ENCODE assay signal across 26 cellular contexts in the genomic region with DNA sequence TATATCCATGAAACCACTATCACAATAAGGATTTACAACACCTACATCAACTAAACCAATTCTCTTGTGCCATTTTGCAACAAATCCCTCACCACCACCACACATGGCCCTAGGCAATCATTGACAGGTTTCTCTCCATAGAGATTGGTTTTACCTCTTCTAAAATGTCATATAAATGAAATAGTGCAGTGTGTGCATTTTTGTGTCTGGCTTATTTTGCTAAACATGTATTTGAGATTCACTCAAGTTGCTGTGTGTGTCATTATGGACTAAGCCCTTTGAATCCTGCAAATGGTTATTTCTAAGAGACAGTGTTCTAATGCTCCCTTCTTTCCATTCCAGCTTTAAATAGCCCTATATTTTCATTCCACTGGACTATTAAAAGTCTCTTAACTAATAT.
"Had no signal": no experiment of that assay in that cellular context is flagged by ENCODE, and none has a peak within 500 bp of the region (broad histone marks: within the 10 kb centered on the region; RNA-seq: fewer than 3 reads in every experiment).

No MANE protein-coding gene starts in this region.

- H3K27ac ChIP-seq: stomach, suprapubic skin, testis, thoracic aorta, thyroid gland, tibial artery, tibial nerve, upper lobe of left lung, upper lobe of right lung, uterus, vagina had no signal

- H3K27me3 ChIP-seq: stomach, suprapubic skin, testis, thyroid gland, tibial artery, tibial nerve, upper lobe of left lung, upper lobe of right lung, uterus, vagina had no signal

- ATAC-seq: stimulated activated effector memory CD8-positive, alpha-beta T cell treated with anti-CD3 and anti-CD28 coated beads, Interleukin-12 subunit alpha, Interleukin-12 subunit beta, amount 100 ng/mL, for 72 hours; stimulated activated memory B cell treated with anti-CD40 and anti-IgM and Interleukin-4, amounts not matched to agents 10 μg/mL and 1 μg/mL and 100 μg/mL, for 72 hours; stimulated activated naive B cell treated with anti-CD40 and anti-IgM and Interleukin-4, amounts not matched to agents 10 μg/mL and 1 μg/mL and 100 μg/mL, for 72 hours; stimulated activated naive CD8-positive, alpha-beta T cell treated with anti-CD3 and anti-CD28 coated beads, Interleukin-15, amount 100 ng/mL, for 72 hours; stimulated activated naive CD8-positive, alpha-beta T cell treated with anti-CD3 and anti-CD28 coated beads, Interleukin-15, Interleukin-2, amounts not matched to agents 100 U/mL and 50 U/mL, for 24 hours; upper lobe of right lung had no signal

- H3K4me1 ChIP-seq: stomach, suprapubic skin, testis, thyroid gland, tibial artery, tibial nerve, upper lobe of left lung, upper lobe of right lung, uterus, vagina had no signal

- H3K4me3 ChIP-seq: stomach, suprapubic skin, testis, thoracic aorta, thyroid gland, tibial artery, tibial nerve, upper lobe of left lung, upper lobe of right lung, uterus, vagina had no signal

- FAIRE-seq: urothelium cell line had no signal

- H3K36me3 ChIP-seq: stomach, suprapubic skin, thoracic aorta, thyroid gland, tibial artery, tibial nerve, upper lobe of left lung, upper lobe of right lung, uterus, vagina had no signal

- DNase-seq: stimulated activated CD4-positive, alpha-beta T cell treated with anti-CD3 and anti-CD28 coated beads, Interleukin-2, amount 100 ng/mL, for 48 hours; stimulated activated CD4-positive, alpha-beta T cell treated with anti-CD3 and anti-CD28 coated beads, Interleukin-4, amount 100 ng/mL, for 1 hour; stimulated activated CD4-positive, alpha-beta T cell treated with anti-CD3 and anti-CD28 coated beads, Interleukin-4, amount 100 ng/mL, for 24 hours; stimulated activated CD4-positive, alpha-beta T cell treated with anti-CD3 and anti-CD28 coated beads, Interleukin-4, amount 100 ng/mL, for 4 hours; stimulated activated CD8-positive, alpha-beta memory T cell treated with anti-CD3 and anti-CD28 coated beads, Interleukin-4, amount 100 ng/mL, for 48 hours; stimulated activated naive B cell treated with anti-CD40 and anti-IgM and Interleukin-4, amounts not matched to agents 10 μg/mL and 1 μg/mL and 100 μg/mL, for 72 hours; stimulated activated naive CD4-positive, alpha-beta T cell; stimulated activated naive CD4-positive, alpha-beta T cell treated with Interleukin-2 at 50 U/mL for 16 hours; stimulated activated naive CD8-positive, alpha-beta T cell treated with anti-CD3 and anti-CD28 coated beads, Interleukin-15, amount 100 ng/mL, for 72 hours; stimulated activated naive CD8-positive, alpha-beta T cell treated with anti-CD3 and anti-CD28 coated beads, Interleukin-15, Interleukin-2, amounts not matched to agents 100 U/mL and 50 U/mL, for 24 hours; stomach; substantia nigra; testis; thyroid gland; tibial artery; trophoblast cell; upper lobe of left lung; upper lobe of right lung; uterus had no signal

- H3K9me3 ChIP-seq: stomach, suprapubic skin, testis, thoracic aorta, thyroid gland, tibial artery, tibial nerve, upper lobe of left lung, upper lobe of right lung, uterus, vagina had no signal
